In genomic region chr18:9596257-9596656, GRCh38 we compare ENCODE assay signal across 1 cellular context.
TF ChIP-seq lines count a peak whose summit lies in the region.

No MANE protein-coding gene starts in this region.

TF ChIP-seq in WTC11, 78 proteins besides CTCF, POLR2A, EP300 and RAD21 (continued from another document):
- TF ChIP-seq, protein P1, sequence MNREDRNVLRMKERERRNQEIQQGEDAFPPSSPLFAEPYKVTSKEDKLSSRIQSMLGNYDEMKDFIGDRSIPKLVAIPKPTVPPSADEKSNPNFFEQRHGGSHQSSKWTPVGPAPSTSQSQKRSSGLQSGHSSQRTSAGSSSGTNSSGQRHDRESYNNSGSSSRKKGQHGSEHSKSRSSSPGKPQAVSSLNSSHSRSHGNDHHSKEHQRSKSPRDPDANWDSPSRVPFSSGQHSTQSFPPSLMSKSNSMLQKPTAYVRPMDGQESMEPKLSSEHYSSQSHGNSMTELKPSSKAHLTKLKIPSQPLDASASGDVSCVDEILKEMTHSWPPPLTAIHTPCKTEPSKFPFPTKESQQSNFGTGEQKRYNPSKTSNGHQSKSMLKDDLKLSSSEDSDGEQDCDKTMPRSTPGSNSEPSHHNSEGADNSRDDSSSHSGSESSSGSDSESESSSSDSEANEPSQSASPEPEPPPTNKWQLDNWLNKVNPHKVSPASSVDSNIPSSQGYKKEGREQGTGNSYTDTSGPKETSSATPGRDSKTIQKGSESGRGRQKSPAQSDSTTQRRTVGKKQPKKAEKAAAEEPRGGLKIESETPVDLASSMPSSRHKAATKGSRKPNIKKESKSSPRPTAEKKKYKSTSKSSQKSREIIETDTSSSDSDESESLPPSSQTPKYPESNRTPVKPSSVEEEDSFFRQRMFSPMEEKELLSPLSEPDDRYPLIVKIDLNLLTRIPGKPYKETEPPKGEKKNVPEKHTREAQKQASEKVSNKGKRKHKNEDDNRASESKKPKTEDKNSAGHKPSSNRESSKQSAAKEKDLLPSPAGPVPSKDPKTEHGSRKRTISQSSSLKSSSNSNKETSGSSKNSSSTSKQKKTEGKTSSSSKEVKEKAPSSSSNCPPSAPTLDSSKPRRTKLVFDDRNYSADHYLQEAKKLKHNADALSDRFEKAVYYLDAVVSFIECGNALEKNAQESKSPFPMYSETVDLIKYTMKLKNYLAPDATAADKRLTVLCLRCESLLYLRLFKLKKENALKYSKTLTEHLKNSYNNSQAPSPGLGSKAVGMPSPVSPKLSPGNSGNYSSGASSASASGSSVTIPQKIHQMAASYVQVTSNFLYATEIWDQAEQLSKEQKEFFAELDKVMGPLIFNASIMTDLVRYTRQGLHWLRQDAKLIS (CRISPR knock-in tag; IDR thresholded peaks at IDR 0.05; ENCODE audit: borderline replicate concordance), result no peak
- TF ChIP-seq, protein P2, sequence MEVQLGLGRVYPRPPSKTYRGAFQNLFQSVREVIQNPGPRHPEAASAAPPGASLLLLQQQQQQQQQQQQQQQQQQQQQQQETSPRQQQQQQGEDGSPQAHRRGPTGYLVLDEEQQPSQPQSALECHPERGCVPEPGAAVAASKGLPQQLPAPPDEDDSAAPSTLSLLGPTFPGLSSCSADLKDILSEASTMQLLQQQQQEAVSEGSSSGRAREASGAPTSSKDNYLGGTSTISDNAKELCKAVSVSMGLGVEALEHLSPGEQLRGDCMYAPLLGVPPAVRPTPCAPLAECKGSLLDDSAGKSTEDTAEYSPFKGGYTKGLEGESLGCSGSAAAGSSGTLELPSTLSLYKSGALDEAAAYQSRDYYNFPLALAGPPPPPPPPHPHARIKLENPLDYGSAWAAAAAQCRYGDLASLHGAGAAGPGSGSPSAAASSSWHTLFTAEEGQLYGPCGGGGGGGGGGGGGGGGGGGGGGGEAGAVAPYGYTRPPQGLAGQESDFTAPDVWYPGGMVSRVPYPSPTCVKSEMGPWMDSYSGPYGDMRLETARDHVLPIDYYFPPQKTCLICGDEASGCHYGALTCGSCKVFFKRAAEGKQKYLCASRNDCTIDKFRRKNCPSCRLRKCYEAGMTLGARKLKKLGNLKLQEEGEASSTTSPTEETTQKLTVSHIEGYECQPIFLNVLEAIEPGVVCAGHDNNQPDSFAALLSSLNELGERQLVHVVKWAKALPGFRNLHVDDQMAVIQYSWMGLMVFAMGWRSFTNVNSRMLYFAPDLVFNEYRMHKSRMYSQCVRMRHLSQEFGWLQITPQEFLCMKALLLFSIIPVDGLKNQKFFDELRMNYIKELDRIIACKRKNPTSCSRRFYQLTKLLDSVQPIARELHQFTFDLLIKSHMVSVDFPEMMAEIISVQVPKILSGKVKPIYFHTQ (CRISPR knock-in tag; IDR thresholded peaks at IDR 0.05), result no peak
- no peak for TF ChIP-seq NR2C2 (CRISPR knock-in tag; IDR thresholded peaks at IDR 0.05)
- TF ChIP-seq ZNF219 (CRISPR knock-in tag; IDR thresholded peaks at IDR 0.05; ENCODE audit: borderline replicate concordance), result no peak
